In genomic region chr18:6435731-6436130, GRCh38 we compare ENCODE assay signal across 6 cellular contexts. TPM values are rescaled to one million over a fixed set of nuclear protein-coding genes. Genes with fewer than 3 reads are reported as not detected.
"Had no signal": no experiment of that assay in that cellular context is flagged by ENCODE, and none has a peak within 500 bp of the region (broad histone marks: within the 10 kb centered on the region; RNA-seq: fewer than 3 reads in every experiment).

No MANE protein-coding gene starts in this region.

- DNase-seq: H9, HCEC 1CT, IMR-90 had no signal

- H3K4me3 ChIP-seq: GM23338, K562 had no signal

- H2AFZ ChIP-seq: GM23338 had no signal

- ATAC-seq: GM23338, K562 had no signal

- H3K4me2 ChIP-seq: GM23338 had no signal

RNA-seq across cellular contexts. Expression of gene L3MBTL4, which starts 21.0 kb away (rescaled TPM):
- total RNA-seq: HT-29, K562 had no signal
- polyA plus RNA-seq: K562 had no signal
